13 cellular contexts compared by ENCODE assay signal in the genomic region with DNA sequence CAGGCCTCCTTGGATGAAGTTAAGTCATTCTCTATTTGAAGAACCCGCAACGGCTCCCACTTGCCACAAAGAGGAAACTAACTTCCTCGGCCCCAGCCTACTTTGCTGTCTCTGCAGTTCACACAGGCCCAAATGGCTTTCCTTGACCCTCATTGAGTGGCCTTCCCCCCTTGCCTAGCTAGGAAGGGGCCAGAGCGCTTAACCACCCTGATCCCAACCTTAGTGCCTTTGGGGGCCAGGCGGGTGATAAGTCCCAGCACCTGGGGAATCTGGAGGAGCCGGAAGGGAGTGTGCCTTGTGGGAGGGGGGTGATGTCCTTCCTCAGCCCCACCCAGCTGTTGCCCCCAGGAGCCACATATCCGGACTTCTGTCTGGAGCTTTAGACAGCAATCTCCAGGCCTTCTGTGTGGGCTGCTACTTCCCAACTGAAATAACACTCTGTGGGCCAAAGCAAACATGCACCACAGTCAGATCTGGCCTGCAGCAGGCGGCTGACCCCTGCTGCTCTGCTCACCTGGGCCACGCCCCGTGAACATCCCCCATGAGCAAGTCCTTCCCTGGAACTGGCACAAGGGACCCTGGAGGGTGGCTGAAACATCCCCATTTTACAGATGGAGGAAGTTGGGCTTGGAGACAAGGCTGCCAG. TPM values are rescaled to one million over a fixed set of nuclear protein-coding genes. Genes with fewer than 3 reads are reported as not detected.
DNase-seq lines count a peak whose midpoint lies in the region; ATAC-seq and TF ChIP-seq lines count a peak whose summit lies in the region.
"Had no signal": no experiment of that assay in that cellular context is flagged by ENCODE, and none has a peak within 500 bp of the region (broad histone marks: within the 10 kb centered on the region; RNA-seq: fewer than 3 reads in every experiment).

No MANE protein-coding gene starts in this region.

- DNase-seq in NCI-H146 treated with DMSO at 0.1 percent for 48 hours (lab: John Stamatoyannopoulos, UW; ENCODE audit: unreplicated experiment) (peak; percentile 72), choroid plexus epithelial cell (ENCODE audit: low read depth) (peak; percentile 61), mesothelial cell of epicardium (ENCODE audit: low spot score in 2 of 2, unreplicated experiment in 2 of 2) (no peak), DMS 273 treated with DMSO at 0.1 percent for 48 hours (lab: John Stamatoyannopoulos, UW) (no peak)
- no peak for DNase-seq in T-helper 2 cell treated with Interferon-gamma antibody and Interleukin-4, amounts not matched to agents 5 μg/mL and 100 μg/mL, for 36 hours (ENCODE audit: low spot score)
- DNase-seq in CD4-positive, alpha-beta memory T cell: no peak
- DNase-seq: activated CD4-positive, alpha-beta T cell treated with anti-CD3 and anti-CD28 coated beads for 4 hours; CD4-positive, alpha-beta T cell; Karpas-422; stimulated activated CD4-positive, alpha-beta T cell treated with anti-CD3 and anti-CD28 coated beads, Interleukin-15, amount 100 ng/mL, for 24 hours had no signal

- intact Hi-C loops in CD4-positive, alpha-beta memory T cell (cut with micrococcal nuclease): no loop called here

- peak overlapping the region; percentile 66 for H3K27ac Mint-ChIP-seq in mesothelial cell of epicardium
- no peak overlapping the region for H3K27ac Mint-ChIP-seq in T-helper 2 cell treated with Interferon-gamma antibody and Interleukin-4, amounts not matched to agents 5 μg/mL and 100 μg/mL, for 36 hours
- no peak overlapping the region for H3K27ac Mint-ChIP-seq in CD4-positive, alpha-beta memory T cell
- H3K27ac Mint-ChIP-seq: activated naive CD4-positive, alpha-beta T cell treated with anti-CD3 and anti-CD28 coated beads, Interleukin-2, amount 50 U/mL, for 72 hours; CD4-positive, alpha-beta T cell had no signal

- peak overlapping the region in 7 of 10 experiments; percentile 2 to 55 (median 30); a peak in 8 of 20 replicates for H3K4me3 ChIP-seq in BLaER1 treated with 17β-estradiol and CSF1 and Interleukin-3, amounts not matched to agents 10 nM and 100 nM
- no peak overlapping the region for H3K4me3 ChIP-seq in choroid plexus epithelial cell (ENCODE audit: low read depth, low read length)
- no peak overlapping the region for H3K4me3 ChIP-seq in CD4-positive, alpha-beta memory T cell (ENCODE audit: low read length in 2 of 2)

- no peaks in the 10 kb centered on the region for H3K27me3 ChIP-seq in BLaER1 treated with 17β-estradiol and CSF1 and Interleukin-3, amounts not matched to agents 10 nM and 100 nM
- no peaks in the 10 kb centered on the region for H3K27me3 ChIP-seq in CD4-positive, alpha-beta memory T cell (ENCODE audit: insufficient read depth, low read length)

- peak overlapping the region; percentile 51 to 76 (median 70) for H3K9ac ChIP-seq in BLaER1 treated with 17β-estradiol and CSF1 and Interleukin-3, amounts not matched to agents 10 nM and 100 nM

- peaks cover 0 to 6% (median 0%) of the 10 kb centered on the region in 11 experiments; a peak in 2 of 22 replicates for H3K9me3 ChIP-seq in BLaER1 treated with 17β-estradiol and CSF1 and Interleukin-3, amounts not matched to agents 10 nM and 100 nM (replicated peaks in 1 of 11)
- no peaks in the 10 kb centered on the region for H3K9me3 ChIP-seq in CD4-positive, alpha-beta memory T cell (ENCODE audit: control insufficient read depth in 1 of 2, low read length in 2 of 2)

- peaks cover 33% of the 10 kb centered on the region for H3K36me3 Mint-ChIP-seq in mesothelial cell of epicardium
- H3K36me3 Mint-ChIP-seq in T-helper 2 cell treated with Interferon-gamma antibody and Interleukin-4, amounts not matched to agents 5 μg/mL and 100 μg/mL, for 36 hours (ENCODE audit: low read depth): no peaks in the 10 kb centered on the region
- no peaks in the 10 kb centered on the region for H3K36me3 Mint-ChIP-seq in CD4-positive, alpha-beta memory T cell
- H3K36me3 Mint-ChIP-seq: activated naive CD4-positive, alpha-beta T cell treated with anti-CD3 and anti-CD28 coated beads, Interleukin-2, amount 50 U/mL, for 72 hours had no signal

- peak overlapping the region; percentile 63 to 89 (median 81) for H3K27ac ChIP-seq in BLaER1 treated with 17β-estradiol and CSF1 and Interleukin-3, amounts not matched to agents 10 nM and 100 nM
- no peak overlapping the region for H3K27ac ChIP-seq in CD4-positive, alpha-beta memory T cell (ENCODE audit: low read depth, low read length)

- H3K4me3 Mint-ChIP-seq in mesothelial cell of epicardium: no peak overlapping the region
- no peak overlapping the region for H3K4me3 Mint-ChIP-seq in T-helper 2 cell treated with Interferon-gamma antibody and Interleukin-4, amounts not matched to agents 5 μg/mL and 100 μg/mL, for 36 hours
- no peak overlapping the region for H3K4me3 Mint-ChIP-seq in CD4-positive, alpha-beta memory T cell
- H3K4me3 Mint-ChIP-seq: CD4-positive, alpha-beta T cell had no signal

- H3K27me3 Mint-ChIP-seq in mesothelial cell of epicardium (ENCODE audit: low read depth): no peaks in the 10 kb centered on the region
- peaks cover 6% of the 10 kb centered on the region for H3K27me3 Mint-ChIP-seq in T-helper 2 cell treated with Interferon-gamma antibody and Interleukin-4, amounts not matched to agents 5 μg/mL and 100 μg/mL, for 36 hours (ENCODE audit: low read depth)
- peaks cover 4 to 9% of the 10 kb centered on the region in 2 donors for H3K27me3 Mint-ChIP-seq in CD4-positive, alpha-beta memory T cell
- H3K27me3 Mint-ChIP-seq: CD4-positive, alpha-beta T cell had no signal

- H3K4me1 ChIP-seq in BLaER1 treated with 17β-estradiol and CSF1 and Interleukin-3, amounts not matched to agents 10 nM and 100 nM: peaks cover 40 to 79% (median 62%) of the 10 kb centered on the region in 10 experiments
- H3K4me1 ChIP-seq in CD4-positive, alpha-beta memory T cell (ENCODE audit: insufficient read depth, low read length): no peaks in the 10 kb centered on the region

- H3K9me3 Mint-ChIP-seq in mesothelial cell of epicardium: no peaks in the 10 kb centered on the region
- H3K9me3 Mint-ChIP-seq in T-helper 2 cell treated with Interferon-gamma antibody and Interleukin-4, amounts not matched to agents 5 μg/mL and 100 μg/mL, for 36 hours: no peaks in the 10 kb centered on the region
- peaks cover 0 to 2% (median 0%) of the 10 kb centered on the region in 8 donors for H3K9me3 Mint-ChIP-seq in CD4-positive, alpha-beta memory T cell
- H3K9me3 Mint-ChIP-seq: activated naive CD4-positive, alpha-beta T cell treated with anti-CD3 and anti-CD28 coated beads, Interleukin-2, amount 50 U/mL, for 72 hours; CD4-positive, alpha-beta T cell had no signal

- TF ChIP-seq CTCF in choroid plexus epithelial cell (conservative IDR thresholded peaks at IDR 0.05; ENCODE audit: low read depth, low read length): no peak
- TF ChIP-seq CTCF in mesothelial cell of epicardium (IDR thresholded peaks at IDR 0.05; ENCODE audit: unreplicated experiment): no peak

- CTCF ChIA-PET in CD4-positive, alpha-beta memory T cell (lab: Charles Lee; ENCODE audit: partially characterized antibody): interaction anchor here (1.4 kb wide), 1 partner anchor 10 kb away, joined by 3 read pairs; a partner anchor contains a TSS

- H3K4me1 Mint-ChIP-seq in mesothelial cell of epicardium: peaks cover 18% of the 10 kb centered on the region
- peaks cover 3% of the 10 kb centered on the region for H3K4me1 Mint-ChIP-seq in T-helper 2 cell treated with Interferon-gamma antibody and Interleukin-4, amounts not matched to agents 5 μg/mL and 100 μg/mL, for 36 hours (ENCODE audit: low read depth)
- peaks cover 0 to 4% (median 2%) of the 10 kb centered on the region in 4 donors for H3K4me1 Mint-ChIP-seq in CD4-positive, alpha-beta memory T cell

- POLR2A ChIA-PET in CD4-positive, alpha-beta memory T cell (lab: Charles Lee; ENCODE audit: partially characterized antibody): no interaction called here

- H3K4me2 ChIP-seq in BLaER1 treated with 17β-estradiol and CSF1 and Interleukin-3, amounts not matched to agents 10 nM and 100 nM: peak overlapping the region; percentile 80 to 98 (median 91)

- H3K36me3 ChIP-seq in BLaER1 treated with 17β-estradiol and CSF1 and Interleukin-3, amounts not matched to agents 10 nM and 100 nM: peaks cover 34 to 59% (median 38%) of the 10 kb centered on the region in 11 experiments
- H3K36me3 ChIP-seq in CD4-positive, alpha-beta memory T cell (ENCODE audit: insufficient read depth, low read length): no peaks in the 10 kb centered on the region

- H4K20me1 ChIP-seq in BLaER1 treated with 17β-estradiol and CSF1 and Interleukin-3, amounts not matched to agents 10 nM and 100 nM: peaks cover 3 to 98% (median 27%) of the 10 kb centered on the region in 11 experiments; a peak in 19 of 22 replicates

- no peak for ATAC-seq in HG03521 (IDR thresholded peaks at IDR 0.05; ENCODE audit: unreplicated experiment)
- ATAC-seq: activated naive CD4-positive, alpha-beta T cell treated with anti-CD3 and anti-CD28 coated beads, Interleukin-2, amount 50 U/mL, for 72 hours had no signal

RNA-seq across cellular contexts. Expression of a gene that starts 10.5 kb away (rescaled TPM):
- total RNA-seq in mesothelial cell of epicardium: 291 to 300 TPM (median 299 TPM) in 3 replicates
- total RNA-seq in CD4-positive, alpha-beta memory T cell: 1 to 10 TPM in 1 of 2 experiments, under 1 TPM in 1; 0.84 to 1.7 TPM
- under 1 TPM in 1 of 2 donors, not detected in 1; 0.11 TPM for polyA plus RNA-seq in CD4-positive, alpha-beta memory T cell

RNA-seq across cellular contexts. Expression of a gene that starts 34.5 kb away (rescaled TPM):
- 47.7 to 49.8 TPM (median 47.8 TPM) in 3 replicates for total RNA-seq in mesothelial cell of epicardium
- total RNA-seq in CD4-positive, alpha-beta memory T cell: 10 to 100 TPM; 32.8 to 34.6 TPM
- polyA plus RNA-seq in CD4-positive, alpha-beta memory T cell: 10 to 100 TPM; 30.9 to 43.6 TPM

RNA-seq across cellular contexts. Expression of a gene that starts 47.7 kb away (rescaled TPM):
- 346 to 378 TPM (median 355 TPM) in 3 replicates for total RNA-seq in mesothelial cell of epicardium
- not detected for total RNA-seq in CD4-positive, alpha-beta memory T cell
- not detected for polyA plus RNA-seq in CD4-positive, alpha-beta memory T cell
- total RNA-seq: CD4-positive, alpha-beta T cell had no signal

RNA-seq across cellular contexts. Expression of a gene that starts 49.0 kb away (rescaled TPM):
- 285 to 290 TPM (median 289 TPM) in 3 replicates for total RNA-seq in mesothelial cell of epicardium
- 10 to 100 TPM in 1 of 2 experiments, 1 to 10 TPM in 1; 9.0 to 11.9 TPM for total RNA-seq in CD4-positive, alpha-beta memory T cell
- not detected for polyA plus RNA-seq in CD4-positive, alpha-beta memory T cell

RNA-seq across cellular contexts. Expression of a gene that starts 57.8 kb away (rescaled TPM):
- total RNA-seq in mesothelial cell of epicardium: 18.6 to 20.0 TPM (median 18.6 TPM) in 3 replicates
- total RNA-seq in CD4-positive, alpha-beta memory T cell: 1 to 10 TPM; 6.4 to 7.0 TPM
- not detected for polyA plus RNA-seq in CD4-positive, alpha-beta memory T cell
- total RNA-seq: CD4-positive, alpha-beta T cell had no signal

Comparison
In these comparisons a context has a peak if more than half of its experiments do, and no peak if none do; other contexts are left out.
1. H3K4me3 ChIP-seq: peak in BLaER1 treated with 17β-estradiol and CSF1 and Interleukin-3, amounts not matched to agents 10 nM and 100 nM (7 of 10); none in choroid plexus epithelial cell (single experiment) and CD4-positive, alpha-beta memory T cell (0 of 2).
2. DNase-seq: peak in NCI-H146 treated with DMSO at 0.1 percent for 48 hours (single experiment) and choroid plexus epithelial cell (single experiment); none in mesothelial cell of epicardium (0 of 2), DMS 273 treated with DMSO at 0.1 percent for 48 hours (single experiment), T-helper 2 cell treated with Interferon-gamma antibody and Interleukin-4, amounts not matched to agents 5 μg/mL and 100 μg/mL, for 36 hours (single experiment) and CD4-positive, alpha-beta memory T cell (0 of 5).
3. RNA of a gene that starts 10.5 kb away (total RNA-seq): 291 to 300 TPM in mesothelial cell of epicardium; 0.84 to 1.7 TPM in CD4-positive, alpha-beta memory T cell; every median in the first group is over 100 times any median in the second.
4. RNA of a gene that starts 47.7 kb away (total RNA-seq): 346 to 378 TPM in mesothelial cell of epicardium; not detected in CD4-positive, alpha-beta memory T cell; every median in the first group is over 100 times any median in the second.